38 cellular contexts compared by ENCODE assay signal in genomic region chr5:19960451-19960850, GRCh38. TPM values are rescaled to one million over a fixed set of nuclear protein-coding genes. Genes with fewer than 3 reads are reported as not detected.
"Had no signal": no experiment of that assay in that cellular context is flagged by ENCODE, and none has a peak within 500 bp of the region (broad histone marks: within the 10 kb centered on the region; RNA-seq: fewer than 3 reads in every experiment).

No MANE protein-coding gene starts in this region.

- H3K4me3 ChIP-seq: adrenal gland, ascending aorta, body of pancreas, breast epithelium, cardiac muscle cell had no signal

- DNase-seq: activated effector memory CD4-positive, alpha-beta T cell treated with anti-CD3 and anti-CD28 coated beads, Interleukin-2, amount 50 U/mL, for 16 hours; activated effector memory CD4-positive, alpha-beta T cell treated with Interleukin-2 at 50 U/mL for 16 hours; activated gamma-delta T cell; activated gamma-delta T cell treated with Interleukin-2 at 50 U/mL for 16 hours; activated naive CD4-positive, alpha-beta T cell; activated naive CD4-positive, alpha-beta T cell treated with anti-CD3 and anti-CD28 coated beads for 36 hours; activated naive CD4-positive, alpha-beta T cell treated with anti-CD3 and anti-CD28 coated beads, Interleukin-2, amount 10 ng/mL, durations not matched to agents 7 days and 5 days; activated naive CD4-positive, alpha-beta T cell treated with anti-CD3 and anti-CD28 coated beads, Interleukin-2, amount 50 U/mL, for 16 hours; activated naive CD4-positive, alpha-beta T cell treated with Interleukin-2 at 50 U/mL for 16 hours; activated naive CD8-positive, alpha-beta T cell treated with anti-CD3 and anti-CD28 coated beads for 36 hours; activated naive CD8-positive, alpha-beta T cell treated with anti-CD3 and anti-CD28 coated beads, Interleukin-2, amount 10 ng/mL, durations not matched to agents 7 days and 5 days; activated naive CD8-positive, alpha-beta T cell treated with anti-CD3 and anti-CD28 coated beads, Interleukin-2, amount 50 U/mL, for 24 hours; activated T-cell treated with anti-CD3 and anti-CD28 coated beads, Interleukin-2, amount 50 U/mL, for 1 hour; activated T-cell treated with anti-CD3 and anti-CD28 coated beads, Interleukin-2, amount 50 U/mL, for 24 hours; activated T-cell treated with anti-CD3 and anti-CD28 coated beads, Interleukin-2, amount 50 U/mL, for 4 hours; activated T-cell treated with anti-CD3 and anti-CD28 coated beads, Interleukin-2, amount 50 U/mL, for 48 hours; activated T-cell treated with anti-CD3 and anti-CD28 coated beads, Interleukin-2, amount 50 U/mL, for 72 hours; adrenal gland; amniotic stem cell; amygdala; anterior cingulate cortex; body of pancreas; brain microvascular endothelial cell; caudate nucleus; central memory CD4-positive, alpha-beta T cell; cerebellar nuclear complex had no signal

- H3K9me3 ChIP-seq: adrenal gland, ascending aorta, body of pancreas, breast epithelium had no signal

- H3K4me1 ChIP-seq: adrenal gland, ascending aorta, body of pancreas, breast epithelium had no signal

- ATAC-seq: activated naive CD4-positive, alpha-beta T cell treated with anti-CD3 and anti-CD28 coated beads, Interleukin-2, amount 50 U/mL, for 72 hours; activated naive CD8-positive, alpha-beta T cell treated with anti-CD3 and anti-CD28 coated beads, Interleukin-2, amount 50 U/mL, for 24 hours; activated T-cell treated with anti-CD3 and anti-CD28 coated beads, Interleukin-2, amount 50 U/mL, for 4 hours; activated T-cell treated with anti-CD3 and anti-CD28 coated beads, Interleukin-2, amount 50 U/mL, for 72 hours; activated T-helper 17 cell treated with anti-CD3 and anti-CD28 coated beads, Interleukin-2, amount 50 U/mL, for 72 hours; body of pancreas had no signal

- H3K27ac ChIP-seq: adrenal gland, ascending aorta, body of pancreas, brain microvascular endothelial cell, breast epithelium, cardiac muscle cell had no signal

- H3K36me3 ChIP-seq: adrenal gland, ascending aorta, brain microvascular endothelial cell, breast epithelium, cardiac muscle cell had no signal

- H3K27me3 ChIP-seq: adrenal gland, ascending aorta, body of pancreas, brain microvascular endothelial cell, breast epithelium, cardiac muscle cell had no signal

- FAIRE-seq: astrocyte, bronchial epithelial cell had no signal

RNA-seq across cellular contexts. Expression of gene CDH18, which starts 27.5 kb away (rescaled TPM):
- total RNA-seq: activated naive CD4-positive, alpha-beta T cell treated with anti-CD3 and anti-CD28 coated beads for 36 hours; activated naive CD4-positive, alpha-beta T cell treated with anti-CD3 and anti-CD28 coated beads, Interleukin-2, amount 50 U/mL, for 72 hours; activated naive CD8-positive, alpha-beta T cell treated with anti-CD3 and anti-CD28 coated beads for 36 hours; activated naive CD8-positive, alpha-beta T cell treated with anti-CD3 and anti-CD28 coated beads, Interleukin-2, amount 10 ng/mL, durations not matched to agents 7 days and 5 days; activated T-cell treated with anti-CD3 and anti-CD28 coated beads, Interleukin-2, amount 50 U/mL, for 4 hours; activated T-cell treated with anti-CD3 and anti-CD28 coated beads, Interleukin-2, amount 50 U/mL, for 72 hours; activated T-helper 1 cell treated with anti-CD3 and anti-CD28 coated beads, Interleukin-12 subunit alpha, Interleukin-12 subunit beta, Interleukin-2, Interleukin-4 antibody, amounts not matched to agents 30 ng/mL and 10 ng/mL and 1 ng/mL, durations not matched to agents 14 hours and 24 hours and 36 hours; activated T-helper 17 cell treated with anti-CD3 and anti-CD28 coated beads, Interleukin-2, amount 50 U/mL, for 72 hours; activated T-helper 2 cell treated with anti-CD3 and anti-CD28 coated beads, Interferon-gamma antibody, Interleukin-2, Interleukin-4, amounts not matched to agents 10 μg/mL and 5 μg/mL and 100 μg/mL, durations not matched to agents 14 hours and 24 hours and 36 hours; aorta; ascending aorta; astrocyte; breast epithelium; cardiac septum; chondrocyte had no signal
- polyA plus RNA-seq: aorta had no signal
